26 cellular contexts compared by ENCODE assay signal in genomic region chr1:243991650-243992049, GRCh38.
"Had no signal": no experiment of that assay in that cellular context is flagged by ENCODE, and none has a peak within 500 bp of the region (broad histone marks: within the 10 kb centered on the region; RNA-seq: fewer than 3 reads in every experiment).

No MANE protein-coding gene starts in this region.

- H3K27me3 ChIP-seq: body of pancreas, esophagus squamous epithelium had no signal

- ATAC-seq: activated CD4-positive, CD25-positive, alpha-beta regulatory T cell treated with anti-CD3 and anti-CD28 coated beads, Interleukin-2, amount 50 U/mL, for 24 hours; activated CD8-positive, alpha-beta T cell treated with anti-CD3 and anti-CD28 coated beads for 36 hours; activated T-cell treated with anti-CD3 and anti-CD28 coated beads, Interleukin-2, amount 50 U/mL, for 4 hours; activated T-helper 17 cell treated with anti-CD3 and anti-CD28 coated beads, Interleukin-2, amount 50 U/mL, for 72 hours; body of pancreas; T-helper 17 cell had no signal

- DNase-seq: activated B cell treated with CpG ODN at 0.5 μM for 24 hours; activated CD4-positive, alpha-beta T cell treated with anti-CD3 and anti-CD28 coated beads for 48 hours; activated CD4-positive, alpha-beta T cell treated with anti-CD3 and anti-CD28 coated beads, Interleukin-2, amount 50 U/mL, for 1 hour; activated CD4-positive, alpha-beta T cell treated with anti-CD3 and anti-CD28 coated beads, Interleukin-2, amount 50 U/mL, for 48 hours; activated CD8-positive, alpha-beta memory T cell treated with anti-CD3 and anti-CD28 coated beads for 24 hours; activated CD8-positive, alpha-beta T cell treated with anti-CD3 and anti-CD28 coated beads for 36 hours; activated effector memory CD4-positive, alpha-beta T cell treated with Interleukin-2 at 50 U/mL for 16 hours; activated gamma-delta T cell treated with Interleukin-2 at 50 U/mL for 16 hours; activated naive CD4-positive, alpha-beta T cell treated with anti-CD3 and anti-CD28 coated beads, Interleukin-2, amount 50 U/mL, for 16 hours; activated naive CD4-positive, alpha-beta T cell treated with Interleukin-2 at 50 U/mL for 16 hours; activated T-cell treated with anti-CD3 and anti-CD28 coated beads, Interleukin-2, amount 50 U/mL, for 4 hours; amygdala; aorta; body of pancreas; caudate nucleus; cortex of kidney; dermis blood vessel endothelial cell; effector CD4-positive, alpha-beta T cell; esophagus squamous epithelium; head of caudate nucleus; T-helper 17 cell; T1000; WERI-Rb-1 had no signal

- H3K36me3 ChIP-seq: esophagus squamous epithelium, WERI-Rb-1 had no signal

- H3K9me3 ChIP-seq: body of pancreas had no signal

- H3K4me3 ChIP-seq: body of pancreas, esophagus squamous epithelium had no signal

- H3K27ac ChIP-seq: body of pancreas, epithelial cell of prostate, esophagus squamous epithelium, WERI-Rb-1 had no signal

- H3K4me1 ChIP-seq: body of pancreas, esophagus squamous epithelium had no signal
